9 cellular contexts compared by ENCODE assay signal in the genomic region with DNA sequence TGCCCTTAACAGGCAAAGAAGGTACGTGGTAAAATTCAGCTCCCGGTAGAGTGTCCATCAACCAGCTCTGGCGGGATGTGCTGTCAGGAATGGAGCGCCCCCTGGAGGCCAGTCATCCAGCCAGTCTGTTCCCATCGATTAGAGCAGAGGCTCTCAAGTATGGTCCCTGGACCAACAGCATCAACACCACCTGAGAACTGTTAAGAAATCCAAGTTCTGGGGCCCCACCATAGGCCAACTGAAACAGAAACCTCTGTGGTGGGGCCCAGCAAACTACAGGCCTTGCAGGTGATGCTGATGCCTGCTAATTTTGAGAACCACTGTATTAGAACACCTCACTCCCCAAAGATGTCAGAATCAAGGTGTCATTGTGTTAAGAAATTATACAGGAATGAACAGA.
DNase-seq lines count a peak whose midpoint lies in the region; ATAC-seq, FAIRE-seq and TF ChIP-seq lines count a peak whose summit lies in the region.
"Had no signal": no experiment of that assay in that cellular context is flagged by ENCODE, and none has a peak within 500 bp of the region (broad histone marks: within the 10 kb centered on the region; RNA-seq: fewer than 3 reads in every experiment).

No MANE protein-coding gene starts in this region.

- H3K36me3 ChIP-seq in astrocyte (ENCODE audit: insufficient read depth, low read length) = no peaks in the 10 kb centered on the region

- H2AFZ ChIP-seq in astrocyte (ENCODE audit: low read depth, low read length) = no peak overlapping the region

- no peaks in the 10 kb centered on the region for H3K27me3 ChIP-seq in astrocyte (ENCODE audit: insufficient read depth, low read length)

- no peaks in the 10 kb centered on the region for H3K4me1 ChIP-seq in astrocyte (ENCODE audit: insufficient read depth, low read length)

- no peak overlapping the region for H3K9ac ChIP-seq in astrocyte (ENCODE audit: low read length)

- no peak overlapping the region for H3K27ac ChIP-seq in astrocyte (ENCODE audit: low read depth, low read length)
- H3K27ac ChIP-seq: HL-60 had no signal

- no peak overlapping the region for H3K4me3 Mint-ChIP-seq in astrocyte (ENCODE audit: unreplicated experiment)
- no peak overlapping the region for H3K4me3 Mint-ChIP-seq in stimulated activated naive CD8-positive, alpha-beta T cell treated with anti-CD3 and anti-CD28 coated beads, Interleukin-15, amount 100 ng/mL, for 72 hours

- peak; percentile 52 for FAIRE-seq in astrocyte (lab: Jason Lieb, UNC)

- peaks cover 2% of the 10 kb centered on the region for H3K9me3 Mint-ChIP-seq in astrocyte (ENCODE audit: unreplicated experiment)
- H3K9me3 Mint-ChIP-seq in stimulated activated naive CD8-positive, alpha-beta T cell treated with anti-CD3 and anti-CD28 coated beads, Interleukin-15, amount 100 ng/mL, for 72 hours = no peaks in the 10 kb centered on the region

- no peak overlapping the region for H3K27ac Mint-ChIP-seq in astrocyte (ENCODE audit: unreplicated experiment)
- no peak overlapping the region for H3K27ac Mint-ChIP-seq in stimulated activated naive CD8-positive, alpha-beta T cell treated with anti-CD3 and anti-CD28 coated beads, Interleukin-15, amount 100 ng/mL, for 72 hours

- peak; percentile 44 for ATAC-seq in GM18520 (IDR thresholded peaks at IDR 0.05; ENCODE audit: unreplicated experiment)
- ATAC-seq in HG03039 (IDR thresholded peaks at IDR 0.05; ENCODE audit: unreplicated experiment) = peak; percentile 78
- peak; percentile 58 for ATAC-seq in stimulated activated naive CD8-positive, alpha-beta T cell treated with anti-CD3 and anti-CD28 coated beads, Interleukin-15, amount 100 ng/mL, for 72 hours

- no peaks in the 10 kb centered on the region for H3K4me1 Mint-ChIP-seq in astrocyte (ENCODE audit: low read depth, unreplicated experiment)
- H3K4me1 Mint-ChIP-seq in stimulated activated naive CD8-positive, alpha-beta T cell treated with anti-CD3 and anti-CD28 coated beads, Interleukin-15, amount 100 ng/mL, for 72 hours = no peaks in the 10 kb centered on the region

- no peaks in the 10 kb centered on the region for H3K9me3 ChIP-seq in astrocyte (ENCODE audit: insufficient read depth, low read depth, low read length)

- H3K79me2 ChIP-seq in astrocyte (ENCODE audit: insufficient read depth, low read length) = no peaks in the 10 kb centered on the region

- H4K20me1 ChIP-seq in astrocyte (ENCODE audit: insufficient read depth, low read length) = no peaks in the 10 kb centered on the region

- H3K4me3 ChIP-seq in AG09309 (ENCODE audit: control insufficient read depth, low read depth, low read length) (no peak overlapping the region), astrocyte (ENCODE audit: insufficient read depth, low read depth, low read length) (no peak overlapping the region)

- H3K4me2 ChIP-seq in astrocyte (ENCODE audit: low read length) = no peak overlapping the region

- peaks cover 16% of the 10 kb centered on the region for H3K36me3 Mint-ChIP-seq in astrocyte (ENCODE audit: low read depth, unreplicated experiment)

- peak; percentile 45 for TF ChIP-seq CTCF in AG09309 (IDR thresholded peaks at IDR 0.05; ENCODE audit: control insufficient read depth, insufficient read depth, low read depth, low read length, missing control alignments)
- TF ChIP-seq CTCF in astrocyte (IDR thresholded peaks at IDR 0.05; ENCODE audit: insufficient read depth, low read depth, low read length) = peak; percentile 38

- DNase-seq in AG09309 (ENCODE audit: low read depth) (no peak), RPMI8226 (peak; percentile 68), astrocyte (ENCODE audit: low read depth) (no peak), left kidney (ENCODE audit: low read depth, low spot score) (peak; percentile 62), NCI-H526 treated with DMSO at 0.1 percent for 48 hours (lab: John Stamatoyannopoulos, UW) (no peak)
- peak; percentile 26 to 28 for DNase-seq in stimulated activated naive CD8-positive, alpha-beta T cell treated with anti-CD3 and anti-CD28 coated beads, Interleukin-15, amount 100 ng/mL, for 72 hours

- no peaks in the 10 kb centered on the region for H3K27me3 Mint-ChIP-seq in astrocyte (ENCODE audit: low read depth, unreplicated experiment)
- peaks cover 6% of the 10 kb centered on the region for H3K27me3 Mint-ChIP-seq in stimulated activated naive CD8-positive, alpha-beta T cell treated with anti-CD3 and anti-CD28 coated beads, Interleukin-15, amount 100 ng/mL, for 72 hours

Comparison
In these comparisons a context has a peak if more than half of its experiments do, and no peak if none do; other contexts are left out.
1. DNase-seq: peak in RPMI8226 (single experiment), left kidney (single experiment) and stimulated activated naive CD8-positive, alpha-beta T cell treated with anti-CD3 and anti-CD28 coated beads, Interleukin-15, amount 100 ng/mL, for 72 hours (2 of 2); none in AG09309 (single experiment), astrocyte (single experiment) and NCI-H526 treated with DMSO at 0.1 percent for 48 hours (single experiment).
2. Peak in every context shown above with its lines, with median percentiles within 50 percentile points of each other: ATAC-seq.